Comparison of ENCODE assay signal across 8 cellular contexts in the genomic region with DNA sequence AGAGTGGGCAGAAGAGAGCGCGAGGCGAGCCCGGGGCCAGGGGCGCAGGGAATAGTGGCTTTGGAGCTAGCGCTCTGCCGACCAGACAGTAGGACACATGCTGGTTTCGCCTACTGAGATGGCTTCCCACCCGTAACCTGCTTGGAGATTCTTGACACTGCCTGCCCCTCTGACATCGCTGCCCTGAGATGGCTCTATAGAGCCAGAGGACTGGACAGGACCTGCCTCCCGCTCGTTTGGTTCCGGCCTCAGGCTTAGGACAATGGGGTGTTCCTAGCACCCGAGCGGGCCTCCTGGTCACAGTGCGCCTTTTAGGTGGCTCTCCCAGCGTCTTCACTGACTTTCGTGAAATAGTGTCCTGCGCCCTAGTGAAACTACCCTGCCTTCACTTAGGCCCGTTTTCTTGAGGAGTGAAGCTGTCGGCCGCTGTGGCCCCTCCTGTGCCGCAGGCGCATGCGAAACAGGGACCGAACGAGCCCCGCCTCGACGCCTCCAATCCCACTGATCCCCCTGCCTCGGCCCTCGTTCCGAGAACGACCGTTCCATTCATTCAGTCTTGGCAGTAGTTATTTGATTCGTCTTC. TPM values are rescaled to one million over a fixed set of nuclear protein-coding genes. Genes with fewer than 3 reads are reported as not detected.
DNase-seq lines count a peak whose midpoint lies in the region; ATAC-seq and TF ChIP-seq lines count a peak whose summit lies in the region.

No MANE protein-coding gene starts in this region.

- peak overlapping the region; percentile 73 for H3K4me2 ChIP-seq in parathyroid adenoma (ENCODE audit: low read length)

- no peak overlapping the region for H3K9ac ChIP-seq in parathyroid adenoma

- POLR2A ChIA-PET in CD8-positive, alpha-beta T cell (lab: Charles Lee), result interaction anchor here (0.8 to 2.6 kb wide), 14 partner anchors 9 to 271 kb away, joined by 3 to 35 read pairs (median 4); partner anchors contain the start of genes FOXO4, NONO, OGT and ZMYM3

- peaks cover 35% of the 10 kb centered on the region for H3K4me1 Mint-ChIP-seq in CD8-positive, alpha-beta T cell (ENCODE audit: low read depth)
- H3K4me1 Mint-ChIP-seq in activated naive CD4-positive, alpha-beta T cell treated with anti-CD3 and anti-CD28 coated beads, Interleukin-2, amount 10 ng/mL, durations not matched to agents 7 days and 5 days, result peaks cover 35% of the 10 kb centered on the region

- H3K27me3 Mint-ChIP-seq in CD8-positive, alpha-beta T cell (ENCODE audit: low read depth), result no peaks in the 10 kb centered on the region
- H3K27me3 Mint-ChIP-seq in activated naive CD4-positive, alpha-beta T cell treated with anti-CD3 and anti-CD28 coated beads, Interleukin-2, amount 10 ng/mL, durations not matched to agents 7 days and 5 days, result no peaks in the 10 kb centered on the region

- H3K27me3 ChIP-seq in CD8-positive, alpha-beta T cell (ENCODE audit: insufficient read depth, low read length), result no peaks in the 10 kb centered on the region
- no peaks in the 10 kb centered on the region for H3K27me3 ChIP-seq in parathyroid adenoma (ENCODE audit: control insufficient read depth, insufficient read depth, low read length)

- peak overlapping the region; percentile 100 for H3K27ac Mint-ChIP-seq in CD8-positive, alpha-beta T cell
- H3K27ac Mint-ChIP-seq in activated naive CD4-positive, alpha-beta T cell treated with anti-CD3 and anti-CD28 coated beads, Interleukin-2, amount 10 ng/mL, durations not matched to agents 7 days and 5 days, result peak overlapping the region; percentile 100

- CTCF ChIA-PET in CD8-positive, alpha-beta T cell (lab: Charles Lee), result interaction anchor here (1.3 kb wide), 1 partner anchor 112 kb away, joined by 3 read pairs; the partner anchor contains the start of gene ZMYM3
- CTCF ChIA-PET in activated naive CD4-positive, alpha-beta T cell treated with anti-CD3 and anti-CD28 coated beads, Interleukin-2, amount 10 ng/mL, durations not matched to agents 7 days and 5 days (lab: Charles Lee), result interaction anchor here (0.5 kb wide), 1 partner anchor 106 kb away, joined by 3 read pairs; no protein-coding TSS in a partner anchor

- H3K4me1 ChIP-seq in CD8-positive, alpha-beta T cell (ENCODE audit: insufficient read depth, low read length), result peaks cover 21% of the 10 kb centered on the region
- H3K4me1 ChIP-seq in parathyroid adenoma, result peaks cover 5% of the 10 kb centered on the region

- TF ChIP-seq CTCF in CD8-positive, alpha-beta T cell (IDR thresholded peaks at IDR 0.05), result no peak
- no peak for TF ChIP-seq CTCF in parathyroid adenoma (IDR thresholded peaks at IDR 0.05)

- H3K36me3 ChIP-seq in CD8-positive, alpha-beta T cell (ENCODE audit: insufficient read depth, low read length), result peaks cover 14% of the 10 kb centered on the region
- no peaks in the 10 kb centered on the region for H3K36me3 ChIP-seq in parathyroid adenoma (ENCODE audit: control insufficient read depth, insufficient read depth, low read length)

- no peaks in the 10 kb centered on the region for H3K9me3 ChIP-seq in CD8-positive, alpha-beta T cell (ENCODE audit: low read length)
- no peaks in the 10 kb centered on the region for H3K9me3 ChIP-seq in parathyroid adenoma (ENCODE audit: control insufficient read depth, low read length)

- H3K79me2 ChIP-seq in parathyroid adenoma, result peaks cover 18% of the 10 kb centered on the region

- peak in 5 of 7 experiments; percentile 9 to 27 (median 25) for DNase-seq in CD8-positive, alpha-beta T cell
- DNase-seq in OCI-M1 (lab: John Stamatoyannopoulos, UW), result peak; percentile 61
- DNase-seq in activated naive CD4-positive, alpha-beta T cell treated with anti-CD3 and anti-CD28 coated beads, Interleukin-2, amount 10 ng/mL, durations not matched to agents 7 days and 5 days, result peak; percentile 36
- peak; percentile 40 for DNase-seq in Right ventricle myocardium superior
- DNase-seq in NCI-H1105 treated with DMSO at 0.1 percent for 48 hours (lab: John Stamatoyannopoulos, UW), result no peak

- intact Hi-C loops in CD8-positive, alpha-beta T cell (cut with DNase I, micrococcal nuclease), result loop anchor here (1.0 to 10.0 kb wide), 12 partner anchors 83 to 1232 kb away; partner anchors contain the start of genes FOXO4 (in 2 of the 2), NONO (in 2 of the 2), ZMYM3 (in 2 of the 2) and HDAC8 (in 1 of the 2)
- intact Hi-C loops in Right ventricle myocardium superior (cut with DNase I), result no loop called here

- H3K4me3 ChIP-seq in CD8-positive, alpha-beta T cell (ENCODE audit: low read depth, low read length), result peak overlapping the region; percentile 95
- H3K4me3 ChIP-seq in parathyroid adenoma (ENCODE audit: low read depth, low read length), result peak overlapping the region; percentile 68

- peaks cover 39% of the 10 kb centered on the region for H3K36me3 Mint-ChIP-seq in CD8-positive, alpha-beta T cell
- H3K36me3 Mint-ChIP-seq in activated naive CD4-positive, alpha-beta T cell treated with anti-CD3 and anti-CD28 coated beads, Interleukin-2, amount 10 ng/mL, durations not matched to agents 7 days and 5 days, result peaks cover 31% of the 10 kb centered on the region

- H3K27ac ChIP-seq in CD8-positive, alpha-beta T cell (ENCODE audit: low read depth, low read length), result peak overlapping the region; percentile 88
- peak overlapping the region; percentile 95 for H3K27ac ChIP-seq in parathyroid adenoma

- no peak for ATAC-seq in CD8-positive, alpha-beta T cell
- peak; percentile 7 for ATAC-seq in GM21737 (IDR thresholded peaks at IDR 0.05; ENCODE audit: unreplicated experiment)
- peak; percentile 18 for ATAC-seq in Right ventricle myocardium superior (ENCODE audit: poor library complexity)
- no peak for ATAC-seq in GM19351 (IDR thresholded peaks at IDR 0.05; ENCODE audit: unreplicated experiment)

- H2AFZ ChIP-seq in parathyroid adenoma, result peak overlapping the region; percentile 73

- H3K9me3 Mint-ChIP-seq in CD8-positive, alpha-beta T cell, result no peaks in the 10 kb centered on the region
- no peaks in the 10 kb centered on the region for H3K9me3 Mint-ChIP-seq in activated naive CD4-positive, alpha-beta T cell treated with anti-CD3 and anti-CD28 coated beads, Interleukin-2, amount 10 ng/mL, durations not matched to agents 7 days and 5 days

- H3K4me3 Mint-ChIP-seq in CD8-positive, alpha-beta T cell, result peak overlapping the region; percentile 98
- peak overlapping the region; percentile 97 for H3K4me3 Mint-ChIP-seq in activated naive CD4-positive, alpha-beta T cell treated with anti-CD3 and anti-CD28 coated beads, Interleukin-2, amount 10 ng/mL, durations not matched to agents 7 days and 5 days

RNA-seq across cellular contexts. Expression of gene TAF1, which starts 0.6 kb away (rescaled TPM):
- total RNA-seq in CD8-positive, alpha-beta T cell, result 10 to 100 TPM; 48.2 to 61.3 TPM
- 13.4 TPM for total RNA-seq in Right ventricle myocardium superior

Comparison
In these comparisons a context has a peak if more than half of its experiments do, and no peak if none do; other contexts are left out.
1. ATAC-seq: peak in GM21737 (single experiment) and Right ventricle myocardium superior (single experiment); none in CD8-positive, alpha-beta T cell (single experiment) and GM19351 (single experiment).